ENCODE assay signal across 28 cellular contexts in the genomic region with DNA sequence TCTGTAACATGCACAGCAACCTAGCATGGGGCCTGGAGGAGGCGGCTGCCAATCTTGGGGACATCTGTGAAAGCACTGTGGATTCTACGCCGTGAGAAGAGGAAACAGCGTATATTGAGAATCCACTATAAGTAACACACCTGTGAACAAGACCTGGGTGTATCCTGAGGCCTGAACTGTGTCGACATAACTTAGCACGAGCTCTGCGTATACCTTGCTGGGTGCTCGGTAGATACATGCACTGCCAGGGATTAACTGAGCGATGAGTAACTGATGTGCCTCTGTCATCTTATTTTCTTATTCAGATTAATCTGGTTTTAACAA.
"Had no signal": no experiment of that assay in that cellular context is flagged by ENCODE, and none has a peak within 500 bp of the region (broad histone marks: within the 10 kb centered on the region; RNA-seq: fewer than 3 reads in every experiment).

No MANE protein-coding gene starts in this region.

- H3K27me3 ChIP-seq: ascending aorta had no signal

- H3K4me1 ChIP-seq: ascending aorta had no signal

- DNase-seq: activated B cell treated with CpG ODN at 0.5 μM for 24 hours; activated CD4-positive, alpha-beta memory T cell treated with anti-CD3 and anti-CD28 coated beads for 36 hours; activated CD4-positive, alpha-beta T cell treated with anti-CD3 and anti-CD28 coated beads for 4 hours; activated CD4-positive, alpha-beta T cell treated with anti-CD3 and anti-CD28 coated beads, Interleukin-2, amount 10 ng/mL, durations not matched to agents 24 days and 14 days; activated CD4-positive, alpha-beta T cell treated with anti-CD3 and anti-CD28 coated beads, Interleukin-2, amount 50 U/mL, for 1 hour; activated CD4-positive, alpha-beta T cell treated with anti-CD3 and anti-CD28 coated beads, Interleukin-2, amount 50 U/mL, for 4 hours; activated CD4-positive, CD25-positive, alpha-beta regulatory T cell treated with anti-CD3 and anti-CD28 coated beads, Interleukin-2, amount 50 U/mL, for 72 hours; activated CD8-positive, alpha-beta memory T cell treated with anti-CD3 and anti-CD28 coated beads, Interleukin-2, amount 50 U/mL, for 4 hours; activated effector memory CD4-positive, alpha-beta T cell treated with Interleukin-2 at 50 U/mL for 16 hours; activated gamma-delta T cell; activated naive CD4-positive, alpha-beta T cell treated with anti-CD3 and anti-CD28 coated beads, Interleukin-2, amount 10 ng/mL, durations not matched to agents 7 days and 5 days; activated naive CD4-positive, alpha-beta T cell treated with Interleukin-2 at 50 U/mL for 16 hours; activated naive CD8-positive, alpha-beta T cell treated with anti-CD3 and anti-CD28 coated beads, Interleukin-2, amount 10 ng/mL, durations not matched to agents 7 days and 5 days; activated naive CD8-positive, alpha-beta T cell treated with anti-CD3 and anti-CD28 coated beads, Interleukin-2, amount 50 U/mL, for 24 hours; activated T-cell treated with anti-CD3 and anti-CD28 coated beads for 4 hours; activated T-cell treated with anti-CD3 and anti-CD28 coated beads, Interleukin-2, amount 50 U/mL, for 1 hour; activated T-cell treated with anti-CD3 and anti-CD28 coated beads, Interleukin-2, amount 50 U/mL, for 48 hours; central memory CD4-positive, alpha-beta T cell; cerebellar nuclear complex; T-helper 1 cell; T-helper 2 cell; T-helper 9 cell had no signal

- H3K4me3 ChIP-seq: ascending aorta, cardiac muscle cell had no signal

- H3K36me3 ChIP-seq: ascending aorta, cardiac muscle cell had no signal

- H3K9me3 ChIP-seq: ascending aorta had no signal

- H3K27ac ChIP-seq: ascending aorta, cardiac muscle cell, VCaP had no signal

- ATAC-seq: activated CD8-positive, alpha-beta T cell treated with anti-CD3 and anti-CD28 coated beads for 36 hours; activated naive CD8-positive, alpha-beta T cell treated with anti-CD3 and anti-CD28 coated beads, Interleukin-2, amount 50 U/mL, for 24 hours had no signal

- FAIRE-seq: bronchial epithelial cell, TTC549 had no signal
